8 cellular contexts compared by ENCODE assay signal in the genomic region with DNA sequence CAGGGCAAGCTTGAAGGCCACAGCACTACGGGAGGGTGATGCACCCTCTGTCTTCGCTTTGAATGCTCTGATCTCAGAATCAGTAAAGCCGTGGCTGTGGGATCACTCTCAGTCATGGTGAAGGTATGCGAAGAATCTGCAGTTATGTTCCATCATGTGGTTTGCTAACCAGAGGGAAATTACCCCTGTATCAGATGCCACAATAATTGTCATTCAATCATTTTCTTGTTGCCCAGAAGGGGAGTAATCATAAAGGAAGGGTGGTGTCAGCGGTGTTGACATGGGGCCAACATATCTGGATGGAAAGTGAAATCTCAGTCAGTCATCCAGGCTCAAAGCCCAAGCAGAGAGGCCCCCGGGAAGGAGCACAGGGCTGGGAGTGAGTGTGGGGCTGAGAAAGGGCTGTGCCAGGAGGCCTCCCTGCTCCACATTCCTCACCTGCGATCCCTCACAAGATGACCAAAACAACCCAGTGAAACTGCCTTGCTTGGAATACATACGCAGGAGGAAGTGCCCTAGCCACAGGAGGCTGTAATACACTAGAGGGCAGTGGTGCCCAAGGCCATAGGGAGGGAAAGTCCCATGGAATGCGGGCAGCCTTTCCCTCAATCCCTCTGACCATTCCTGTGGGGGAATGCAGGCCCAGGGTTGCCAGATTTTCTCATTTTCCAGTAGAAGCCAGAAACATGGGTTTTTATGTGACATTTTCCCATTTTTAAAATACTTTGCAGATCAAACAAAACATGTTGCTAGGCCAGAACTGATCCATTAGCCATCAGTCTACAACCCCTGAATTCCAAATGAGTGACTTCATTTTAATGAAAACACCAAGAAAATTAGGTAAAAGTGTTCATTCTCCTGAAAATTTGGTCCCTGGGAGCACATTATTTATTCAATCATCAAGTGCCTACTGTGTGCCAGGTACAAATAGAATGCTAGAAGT.
DNase-seq lines count a peak whose midpoint lies in the region; ATAC-seq and TF ChIP-seq lines count a peak whose summit lies in the region.

No MANE protein-coding gene starts in this region.

- DNase-seq in activated naive CD8-positive, alpha-beta T cell treated with anti-CD3 and anti-CD28 coated beads, Interleukin-2, amount 50 U/mL, for 24 hours, result no peak
- no peak for DNase-seq in activated naive CD8-positive, alpha-beta T cell treated with anti-CD3 and anti-CD28 coated beads for 36 hours
- DNase-seq in NCI-H1048 (lab: John Stamatoyannopoulos, UW) (peak; percentile 40), ecto neural progenitor cell (ENCODE audit: low spot score) (peak; percentile 60), mesothelial cell of epicardium (ENCODE audit: low spot score in 2 of 2, unreplicated experiment in 2 of 2) (peak; percentile 42 to 72)
- no peak for DNase-seq in effector CD4-positive, alpha-beta T cell

- no peaks in the 10 kb centered on the region for H3K9me3 Mint-ChIP-seq in activated naive CD8-positive, alpha-beta T cell treated with anti-CD3 and anti-CD28 coated beads, Interleukin-2, amount 50 U/mL, for 24 hours
- no peaks in the 10 kb centered on the region for H3K9me3 Mint-ChIP-seq in activated naive CD8-positive, alpha-beta T cell treated with anti-CD3 and anti-CD28 coated beads for 36 hours
- H3K9me3 Mint-ChIP-seq in mesothelial cell of epicardium, result peaks cover 4% of the 10 kb centered on the region

- TF ChIP-seq CTCF in mesothelial cell of epicardium (IDR thresholded peaks at IDR 0.05; ENCODE audit: unreplicated experiment), result peak; percentile 39

- H3K4me1 Mint-ChIP-seq in activated naive CD8-positive, alpha-beta T cell treated with anti-CD3 and anti-CD28 coated beads, Interleukin-2, amount 50 U/mL, for 24 hours, result peaks cover 3% of the 10 kb centered on the region
- H3K4me1 Mint-ChIP-seq in activated naive CD8-positive, alpha-beta T cell treated with anti-CD3 and anti-CD28 coated beads for 36 hours, result no peaks in the 10 kb centered on the region
- peaks cover 34% of the 10 kb centered on the region for H3K4me1 Mint-ChIP-seq in mesothelial cell of epicardium

- H3K4me3 Mint-ChIP-seq in activated naive CD8-positive, alpha-beta T cell treated with anti-CD3 and anti-CD28 coated beads, Interleukin-2, amount 50 U/mL, for 24 hours, result no peak overlapping the region
- no peak overlapping the region for H3K4me3 Mint-ChIP-seq in activated naive CD8-positive, alpha-beta T cell treated with anti-CD3 and anti-CD28 coated beads for 36 hours
- H3K4me3 Mint-ChIP-seq in mesothelial cell of epicardium, result no peak overlapping the region

- ATAC-seq in activated naive CD8-positive, alpha-beta T cell treated with anti-CD3 and anti-CD28 coated beads, Interleukin-2, amount 50 U/mL, for 24 hours, result peak; percentile 80
- ATAC-seq in GM21717 (IDR thresholded peaks at IDR 0.05; ENCODE audit: unreplicated experiment) (no peak), GM19467 (IDR thresholded peaks at IDR 0.05; ENCODE audit: unreplicated experiment) (no peak)

- H3K36me3 Mint-ChIP-seq in activated naive CD8-positive, alpha-beta T cell treated with anti-CD3 and anti-CD28 coated beads, Interleukin-2, amount 50 U/mL, for 24 hours (ENCODE audit: low read depth), result no peaks in the 10 kb centered on the region
- no peaks in the 10 kb centered on the region for H3K36me3 Mint-ChIP-seq in activated naive CD8-positive, alpha-beta T cell treated with anti-CD3 and anti-CD28 coated beads for 36 hours
- H3K36me3 Mint-ChIP-seq in mesothelial cell of epicardium, result no peaks in the 10 kb centered on the region

- no peak overlapping the region for H3K27ac Mint-ChIP-seq in activated naive CD8-positive, alpha-beta T cell treated with anti-CD3 and anti-CD28 coated beads, Interleukin-2, amount 50 U/mL, for 24 hours
- H3K27ac Mint-ChIP-seq in activated naive CD8-positive, alpha-beta T cell treated with anti-CD3 and anti-CD28 coated beads for 36 hours, result no peak overlapping the region
- H3K27ac Mint-ChIP-seq in mesothelial cell of epicardium, result peak overlapping the region; percentile 97

- H3K27me3 Mint-ChIP-seq in activated naive CD8-positive, alpha-beta T cell treated with anti-CD3 and anti-CD28 coated beads, Interleukin-2, amount 50 U/mL, for 24 hours, result no peaks in the 10 kb centered on the region
- H3K27me3 Mint-ChIP-seq in activated naive CD8-positive, alpha-beta T cell treated with anti-CD3 and anti-CD28 coated beads for 36 hours, result peaks cover 8% of the 10 kb centered on the region
- no peaks in the 10 kb centered on the region for H3K27me3 Mint-ChIP-seq in mesothelial cell of epicardium (ENCODE audit: low read depth)

Comparison
In these comparisons a context has a peak if more than half of its experiments do, and no peak if none do; other contexts are left out.
1. DNase-seq: peak in NCI-H1048 (single experiment), ecto neural progenitor cell (single experiment) and mesothelial cell of epicardium (2 of 2); none in activated naive CD8-positive, alpha-beta T cell treated with anti-CD3 and anti-CD28 coated beads, Interleukin-2, amount 50 U/mL, for 24 hours (single experiment), activated naive CD8-positive, alpha-beta T cell treated with anti-CD3 and anti-CD28 coated beads for 36 hours (single experiment) and effector CD4-positive, alpha-beta T cell (single experiment).